ENCODE assay signal across 8 cellular contexts in genomic region chr6:157323114-157323923, GRCh38. TPM values are rescaled to one million over a fixed set of nuclear protein-coding genes. Genes with fewer than 3 reads are reported as not detected.
DNase-seq lines count a peak whose midpoint lies in the region; ATAC-seq and TF ChIP-seq lines count a peak whose summit lies in the region.

TMEM242 (minus strand) TSS chr6:157323519; CDS start chr6:157323499, 20 bp downstream.

- TF ChIP-seq CTCF in HCT116 (IDR thresholded peaks at IDR 0.05 in 2 of 3, conservative IDR thresholded peaks at IDR 0.05 in 1 of 3; ENCODE audit: borderline replicate concordance in 1 of 3, insufficient read depth in 1 of 3, low read depth in 2 of 3, low read length in 2 of 3) (no peak), glutamatergic neuron (IDR thresholded peaks at IDR 0.05; ENCODE audit: partially characterized antibody, unreplicated experiment) (peak; percentile 38), upper lobe of right lung (IDR thresholded peaks at IDR 0.05) (peak; percentile 41)

- no peaks in the 10 kb centered on the region for H4K20me1 ChIP-seq in HCT116 (ENCODE audit: insufficient read depth)

- peak within 1 kb of the TSS; percentile 85 for H3K4me2 ChIP-seq in HCT116 (ENCODE audit: low read length)

- no peaks in the 10 kb centered on the region for H3K9me2 ChIP-seq in HCT116 (ENCODE audit: insufficient read depth)

- H3K9me3 Mint-ChIP-seq in glutamatergic neuron (ENCODE audit: unreplicated experiment): peaks cover 6% of the 10 kb centered on the region

- CTCF ChIA-PET in HCT116 (lab: Charles Lee): interaction anchor here (2.8 to 3.1 kb wide), 2 partner anchors 8 to 12 kb away, joined by 11 to 17 read pairs; no protein-coding TSS in a partner anchor

- intact Hi-C loops in HCT116 (cut with micrococcal nuclease) (loop anchor here (2.0 to 5.0 kb wide), 2 partner anchors 289 to 433 kb away; no protein-coding TSS in a partner anchor), upper lobe of right lung (cut with DNase I) (no loop called here)

- H3K36me3 Mint-ChIP-seq in glutamatergic neuron (ENCODE audit: unreplicated experiment): no peaks in the 10 kb centered on the region

- H3K4me1 Mint-ChIP-seq in glutamatergic neuron (ENCODE audit: low read depth, unreplicated experiment): no peaks in the 10 kb centered on the region

- POLR2A ChIA-PET in HCT116 (lab: Charles Lee): interaction anchor here (0.9 to 1.9 kb wide), 6 partner anchors 8 to 290 kb away, joined by 3 to 6 read pairs (median 4); no protein-coding TSS in a partner anchor

- peak within 1 kb of the TSS; percentile 72 to 94 for H3K4me3 ChIP-seq in HCT116 (replicated peaks in 1 of 2; ENCODE audit: low read depth in 1 of 2, low read length in 2 of 2)
- peak within 1 kb of the TSS; percentile 91 for H3K4me3 ChIP-seq in upper lobe of right lung

- peaks cover 7% of the 10 kb centered on the region for H3K27me3 Mint-ChIP-seq in glutamatergic neuron (ENCODE audit: unreplicated experiment)

- peaks cover 17% of the 10 kb centered on the region for H3K79me2 ChIP-seq in HCT116 (ENCODE audit: insufficient read depth, low read length)

- H3K4me1 ChIP-seq in HCT116 (ENCODE audit: control insufficient read depth in 1 of 2, insufficient read depth in 2 of 2, low read length in 2 of 2): peaks cover 3 to 11% of the 10 kb centered on the region in 2 experiments; a peak in 3 of 4 replicates
- H3K4me1 ChIP-seq in upper lobe of right lung: peaks cover 16% of the 10 kb centered on the region

- peak; percentile 90 for TF ChIP-seq POLR2A in HCT116 (IDR thresholded peaks at IDR 0.05; ENCODE audit: borderline replicate concordance, extremely low read depth, insufficient read depth, insufficient read length)

- H3K9me3 ChIP-seq in HCT116 (ENCODE audit: control insufficient read depth in 1 of 2, insufficient read depth in 1 of 2, low read depth in 1 of 2, low read length in 2 of 2) (no peaks in the 10 kb centered on the region), upper lobe of right lung (no peaks in the 10 kb centered on the region)

- RAD21 ChIA-PET in HCT116 (lab: Charles Lee; ENCODE audit: low non-redundant PET in 1 of 2, low total read pairs in 2 of 2, uncharacterized antibody in 2 of 2, unreplicated experiment in 2 of 2): interaction anchor here in 1 of 2 experiments (0.7 kb wide), 1 partner anchor 290 kb away, joined by 3 read pairs; no protein-coding TSS in a partner anchor

- peak; percentile 28; the same call in 1 of the 2 replicates for TF ChIP-seq RAD21 in HCT116 (IDR thresholded peaks at IDR 0.05; ENCODE audit: low read depth)

- peak within 1 kb of the TSS; percentile 75 for H3K9ac ChIP-seq in HCT116 (ENCODE audit: low read length)

- ATAC-seq in HCT116 (peak; percentile 92), upper lobe of right lung (peak; percentile 99)

- peak within 1 kb of the TSS; percentile 99 for H3K4me3 Mint-ChIP-seq in glutamatergic neuron (ENCODE audit: unreplicated experiment)

- DNase-seq in GM04504 (ENCODE audit: low read depth) (peak; percentile 85), HCT116 (ENCODE audit: low read depth, low spot score) (peak; percentile 92), NCI-H460 (ENCODE audit: extremely low read depth, low read depth) (peak; percentile 84), glutamatergic neuron (peak; percentile 94), pons (ENCODE audit: low spot score) (peak; percentile 84), upper lobe of right lung (peak; percentile 95), cortex of kidney (lab: John Stamatoyannopoulos, UW) (no peak)
- peak; percentile 84 for DNase-seq in activated gamma-delta T cell treated with anti-CD3 and anti-CD28 coated beads, Interleukin-2, amount 50 U/mL, for 16 hours (ENCODE audit: low read depth)

- H3K27ac Mint-ChIP-seq in glutamatergic neuron (ENCODE audit: unreplicated experiment): peak within 1 kb of the TSS; percentile 98

- peak within 1 kb of the TSS; percentile 40 for H2AFZ ChIP-seq in HCT116 (ENCODE audit: low read depth, low read length, poor library complexity, severe bottlenecking)

- 0 out of 4 replicates have a peak, but pooled peaks cover 2 to 4% of the 10 kb centered on the region in 2 experiments for H3K36me3 ChIP-seq in HCT116 (ENCODE audit: control insufficient read depth in 1 of 2, insufficient read depth in 2 of 2, low read length in 2 of 2)
- H3K36me3 ChIP-seq in upper lobe of right lung: peaks cover 13% of the 10 kb centered on the region

- peaks cover 9% of the 10 kb centered on the region; the same call in 1 of the 2 replicates for H3K27me3 ChIP-seq in HCT116 (ENCODE audit: insufficient read depth, low read length)
- H3K27me3 ChIP-seq in upper lobe of right lung: no peaks in the 10 kb centered on the region

- BruUV-seq in HCT116 (replicated peaks; lab: Mats Ljungman, UMichigan): no TSS peak

- H3K27ac ChIP-seq in HCT116 (ENCODE audit: low read depth, low read length): peak within 1 kb of the TSS; percentile 52
- H3K27ac ChIP-seq in upper lobe of right lung: peak within 1 kb of the TSS; percentile 93

TF ChIP-seq in HCT116, 20 proteins besides CTCF, POLR2A, EP300 and RAD21 (continues in another document):
- TF ChIP-seq REST (IDR thresholded peaks at IDR 0.05; ENCODE audit: low read depth) (no peak), ZNF274 (IDR thresholded peaks at IDR 0.05; ENCODE audit: low read depth, low read length) (no peak), CBX3 (IDR thresholded peaks at IDR 0.05; ENCODE audit: low read depth) (peak; percentile 99), SRF (IDR thresholded peaks at IDR 0.05; ENCODE audit: low read depth) (peak; percentile 47; the same call in 1 of the 2 replicates), ATF3 (IDR thresholded peaks at IDR 0.05) (no peak), FOSL1 (IDR thresholded peaks at IDR 0.05; ENCODE audit: low read depth) (no peak; the same call in none of the 2 replicates), ZFX (IDR thresholded peaks at IDR 0.05) (peak; percentile 88), YY1 (IDR thresholded peaks at IDR 0.05; ENCODE audit: extremely low read depth, insufficient replicate concordance, low read depth, low read length) (peak; percentile 97), ELF1 (IDR thresholded peaks at IDR 0.05; ENCODE audit: borderline replicate concordance, low read depth) (no peak; the same call in 1 of the 2 replicates), JUND (IDR thresholded peaks at IDR 0.05) (no peak; the same call in 1 of the 2 replicates), MAX (IDR thresholded peaks at IDR 0.05) (peak; percentile 81), SP1 (IDR thresholded peaks at IDR 0.05; ENCODE audit: low read depth) (peak; percentile 88), CEBPB (IDR thresholded peaks at IDR 0.05; ENCODE audit: low read depth) (no peak), EZH2phosphoT487 (IDR thresholded peaks at IDR 0.05; ENCODE audit: borderline replicate concordance) (no peak), SIN3A (IDR thresholded peaks at IDR 0.05; ENCODE audit: low read depth) (peak; percentile 97), EGR1 (IDR thresholded peaks at IDR 0.05; ENCODE audit: low read depth) (peak; percentile 88), EZH2 (IDR thresholded peaks at IDR 0.05) (no peak)

RNA-seq across cellular contexts. Expression of gene TMEM242, which starts in this region (rescaled TPM):
- total RNA-seq in HCT116 (2021; ENCODE audit: unreplicated experiment): 11.6 TPM
- polyA plus RNA-seq in HCT116 (2012): 4.0 and 5.2 TPM in 2 replicates
- 6.6 and 6.8 TPM in 2 replicates for total RNA-seq in NCI-H460 (2014; rRNA removed; shearing (Covaris generic))
- 2.8 and 3.3 TPM in 2 replicates for polyA plus RNA-seq in NCI-H460 (2014; cell fraction: nucleus; rRNA removed)
- 19.7 TPM for total RNA-seq in glutamatergic neuron (ENCODE audit: unreplicated experiment)
- 9.9 TPM for total RNA-seq in upper lobe of right lung

Comparison
In these comparisons a context has a peak if more than half of its experiments do, and no peak if none do; other contexts are left out.
1. CTCF ChIP-seq: peak in glutamatergic neuron (single experiment) and upper lobe of right lung (single experiment); none in HCT116 (0 of 3).